8 cellular contexts compared by ENCODE assay signal in the genomic region with DNA sequence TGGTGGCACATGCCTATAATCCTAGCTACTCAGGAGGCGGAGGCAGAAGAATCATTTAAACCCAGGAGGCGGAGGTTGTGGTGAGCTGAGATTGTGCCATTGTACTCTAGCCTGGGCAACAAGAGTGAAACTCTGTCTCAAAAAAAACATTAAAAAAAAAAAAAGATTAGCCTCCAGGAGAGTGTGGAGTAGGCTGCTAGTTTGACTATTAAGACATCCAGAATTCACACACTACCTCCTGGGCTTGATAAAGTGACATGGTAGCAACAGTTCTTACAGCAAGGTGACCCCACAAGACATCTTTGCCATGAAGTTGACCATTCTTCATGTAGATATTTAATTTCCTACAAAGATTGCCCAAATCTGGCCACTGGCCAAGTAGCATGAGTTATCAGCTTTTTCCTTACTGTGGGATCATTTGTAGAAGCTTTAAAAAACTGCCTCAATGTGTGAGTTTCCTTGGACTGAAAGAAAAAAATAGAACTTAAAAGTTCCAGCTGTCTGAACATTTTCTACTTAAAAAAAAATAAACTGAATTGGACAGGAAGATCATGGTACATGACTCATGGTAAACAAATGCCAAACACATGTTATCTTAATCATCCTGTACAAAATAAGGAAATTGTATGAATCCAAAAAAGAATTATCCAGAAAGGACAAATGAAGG. TPM values are rescaled to one million over a fixed set of nuclear protein-coding genes. Genes with fewer than 3 reads are reported as not detected.
A peak's percentile ranks its signal among the peaks of the same experiment; 100 is the strongest.
DNase-seq lines count a peak whose midpoint lies in the region; ATAC-seq and TF ChIP-seq lines count a peak whose summit lies in the region.

No MANE protein-coding gene starts in this region.

- H3K4me1 Mint-ChIP-seq in activated naive CD4-positive, alpha-beta T cell treated with anti-CD3 and anti-CD28 coated beads for 36 hours (ENCODE audit: low read depth): no peaks in the 10 kb centered on the region

- no peaks in the 10 kb centered on the region for H3K9me3 Mint-ChIP-seq in activated naive CD4-positive, alpha-beta T cell treated with anti-CD3 and anti-CD28 coated beads for 36 hours

- intact Hi-C loops in activated naive CD4-positive, alpha-beta T cell treated with anti-CD3 and anti-CD28 coated beads for 36 hours (cut with micrococcal nuclease): no loop called here

- ATAC-seq in RWPE2 (ENCODE audit: low read depth) (peak; percentile 77), GM21723 (IDR thresholded peaks at IDR 0.05; ENCODE audit: unreplicated experiment) (no peak)

- H3K27ac ChIP-seq in RWPE2 (ENCODE audit: poor library complexity, severe bottlenecking): peak overlapping the region; percentile 91

- H3K4me3 Mint-ChIP-seq in activated naive CD4-positive, alpha-beta T cell treated with anti-CD3 and anti-CD28 coated beads for 36 hours: no peak overlapping the region

- peaks cover 14% of the 10 kb centered on the region for H3K4me1 ChIP-seq in RWPE2 (ENCODE audit: insufficient read depth, poor library complexity, severe bottlenecking)

- H3K36me3 Mint-ChIP-seq in activated naive CD4-positive, alpha-beta T cell treated with anti-CD3 and anti-CD28 coated beads for 36 hours (ENCODE audit: low read depth): no peaks in the 10 kb centered on the region

- no peak overlapping the region for H3K27ac Mint-ChIP-seq in activated naive CD4-positive, alpha-beta T cell treated with anti-CD3 and anti-CD28 coated beads for 36 hours

- peaks cover 10% of the 10 kb centered on the region for H3K27me3 Mint-ChIP-seq in activated naive CD4-positive, alpha-beta T cell treated with anti-CD3 and anti-CD28 coated beads for 36 hours (ENCODE audit: low read depth)

- peaks cover 4% of the 10 kb centered on the region for H3K9me3 ChIP-seq in RWPE2 (ENCODE audit: severe bottlenecking)

- H3K27me3 ChIP-seq in RWPE2 (ENCODE audit: insufficient read depth, poor library complexity, severe bottlenecking): no peaks in the 10 kb centered on the region

- CTCF ChIA-PET in activated naive CD4-positive, alpha-beta T cell treated with anti-CD3 and anti-CD28 coated beads for 36 hours (lab: Charles Lee): no interaction called here

- TF ChIP-seq CTCF in RWPE2 (IDR thresholded peaks at IDR 0.05; ENCODE audit: poor library complexity, severe bottlenecking): no peak
- TF ChIP-seq CTCF in fibroblast of mammary gland (conservative IDR thresholded peaks at IDR 0.05; ENCODE audit: control insufficient read depth, insufficient read depth, low read depth, low read length): no peak
- no peak for TF ChIP-seq CTCF in GM13977 (IDR thresholded peaks at IDR 0.05; ENCODE audit: extremely low read depth, insufficient read depth, missing control alignments)

- DNase-seq in COLO829 (ENCODE audit: low spot score): peak; percentile 36
- DNase-seq in RWPE2 (ENCODE audit: low spot score): no peak
- peak; percentile 94 for DNase-seq in fibroblast of mammary gland (ENCODE audit: low read depth)
- DNase-seq in renal cortical epithelial cell (ENCODE audit: low read depth): peak; percentile 80
- no peak for DNase-seq in GM13977 (ENCODE audit: low spot score)
- no peak for DNase-seq in NCI-H1105 (lab: John Stamatoyannopoulos, UW)
- no peak for DNase-seq in activated naive CD4-positive, alpha-beta T cell treated with anti-CD3 and anti-CD28 coated beads for 36 hours

- in situ Hi-C loops in GM13977 (cut with MboI; ENCODE audit: low pct_unique_long_range_greater_than_20kb, low sequenced_read_pairs, unreplicated experiment): no loop called here

- H3K4me3 ChIP-seq in RWPE2 (ENCODE audit: severe bottlenecking): no peak overlapping the region
- H3K4me3 ChIP-seq in fibroblast of mammary gland (ENCODE audit: control insufficient read depth, low read depth, low read length): no peak overlapping the region

- no peaks in the 10 kb centered on the region for H3K36me3 ChIP-seq in RWPE2 (ENCODE audit: low read depth)

RNA-seq across cellular contexts. Expression of gene SPRY1, which starts 35.3 kb away (rescaled TPM):
- total RNA-seq in renal cortical epithelial cell: 7.9 and 8.0 TPM in 2 replicates
- 10 to 100 TPM; 16.9 to 20.3 TPM for total RNA-seq in activated naive CD4-positive, alpha-beta T cell treated with anti-CD3 and anti-CD28 coated beads for 36 hours

Comparison
In these comparisons a context has a peak if more than half of its experiments do, and no peak if none do; other contexts are left out.
1. DNase-seq: peak in COLO829 (single experiment), fibroblast of mammary gland (single experiment) and renal cortical epithelial cell (single experiment); none in RWPE2 (single experiment), GM13977 (single experiment), NCI-H1105 (single experiment) and activated naive CD4-positive, alpha-beta T cell treated with anti-CD3 and anti-CD28 coated beads for 36 hours (single experiment).